Comparison of ENCODE assay signal across 22 cellular contexts in genomic region chr2:221490506-221491060, GRCh38.
A peak's percentile ranks its signal among the peaks of the same experiment; 100 is the strongest.
DNase-seq lines count a peak whose midpoint lies in the region; TF ChIP-seq lines count a peak whose summit lies in the region.
"Had no signal": no experiment of that assay in that cellular context is flagged by ENCODE, and none has a peak within 500 bp of the region (broad histone marks: within the 10 kb centered on the region; RNA-seq: fewer than 3 reads in every experiment).

No MANE protein-coding gene starts in this region.

- intact Hi-C loops in A673 (cut with micrococcal nuclease; ENCODE audit: unreplicated experiment) = no loop called here
- intact Hi-C loops in MCF 10A (cut with micrococcal nuclease) = no loop called here

- H3K9me3 ChIP-seq in mesenchymal stem cell (ENCODE audit: control insufficient read depth, low read length) = no peaks in the 10 kb centered on the region
- H3K9me3 ChIP-seq in A673 (ENCODE audit: low read depth, low read length, poor library complexity, severe bottlenecking) = no peaks in the 10 kb centered on the region
- H3K9me3 ChIP-seq: A549, BE2C, MG63, SJCRH30 had no signal

- H3K4me1 ChIP-seq in mesenchymal stem cell (ENCODE audit: control insufficient read depth, insufficient read depth, low read depth, low read length) = no peaks in the 10 kb centered on the region
- H3K4me1 ChIP-seq in A673 (ENCODE audit: insufficient read depth, low read length, poor library complexity, severe bottlenecking) = no peaks in the 10 kb centered on the region
- H3K4me1 ChIP-seq: A549, BE2C had no signal

- BruUV-seq in A673 (replicated peaks; lab: Mats Ljungman, UMichigan) (no TSS peak), MCF 10A (replicated peaks; lab: Mats Ljungman, UMichigan) (no TSS peak)

- H3K27ac Mint-ChIP-seq in MCF 10A (ENCODE audit: low read depth, unreplicated experiment) = no peak overlapping the region
- H3K27ac Mint-ChIP-seq: T-helper 2 cell treated with Interferon-gamma antibody and Interleukin-4, amounts not matched to agents 5 μg/mL and 100 μg/mL, for 36 hours had no signal

- CTCF ChIA-PET in A673 (lab: Charles Lee) = no interaction called here
- CTCF ChIA-PET in MCF 10A (lab: Yijun Ruan, JAX) = interaction anchor here (0.7 kb wide), 1 partner anchor 9 kb away, joined by 3 read pairs; no protein-coding TSS in a partner anchor

- no peak overlapping the region for H2BK15ac ChIP-seq in mesenchymal stem cell (ENCODE audit: low read depth, poor library complexity, severe bottlenecking)

- WGBS in mesenchymal stem cell = 60% methylated on average over 1 of the region's 3 CpGs

- no peaks in the 10 kb centered on the region for H3K27me3 Mint-ChIP-seq in MCF 10A (ENCODE audit: insufficient read depth, unreplicated experiment)
- H3K27me3 Mint-ChIP-seq: T-cell had no signal

- no peak overlapping the region for H3K4ac ChIP-seq in mesenchymal stem cell (ENCODE audit: low read depth in 1 of 2, low read length in 2 of 2)

- no peak overlapping the region for H3K4me3 Mint-ChIP-seq in MCF 10A (ENCODE audit: unreplicated experiment)
- H3K4me3 Mint-ChIP-seq: T-cell; T-helper 2 cell treated with Interferon-gamma antibody and Interleukin-4, amounts not matched to agents 5 μg/mL and 100 μg/mL, for 36 hours had no signal

- no peaks in the 10 kb centered on the region for H3K36me3 Mint-ChIP-seq in MCF 10A (ENCODE audit: insufficient read depth, unreplicated experiment)

- no peak overlapping the region for H2BK12ac ChIP-seq in mesenchymal stem cell (ENCODE audit: low read length in 2 of 2)

- DNase-seq in NCI-H526 (lab: John Stamatoyannopoulos, UW) (peak; percentile 16 to 26), NCI-H526 treated with DMSO at 0.1 percent for 48 hours (lab: John Stamatoyannopoulos, UW) (no peak), NCI-H82 treated with DMSO at 0.1 percent for 48 hours (lab: John Stamatoyannopoulos, UW; ENCODE audit: unreplicated experiment) (peak; percentile 54), mesenchymal stem cell (peak; percentile 43), A673 (ENCODE audit: low spot score) (no peak), MCF 10A (ENCODE audit: unreplicated experiment) (no peak)
- DNase-seq in stimulated activated CD4-positive, alpha-beta T cell treated with anti-CD3 and anti-CD28 coated beads, Interleukin-15, amount 100 ng/mL, for 24 hours = no peak
- DNase-seq: BE2C, DMS 273 treated with DMSO at 0.1 percent for 48 hours, Karpas-422, MG63, NCI-H1048, NCI-H1417 treated with DMSO at 0.1 percent for 48 hours, NCI-H187, NCI-H2107, NCI-H345, NCI-H774, OCI-M1, SJCRH30, T-cell had no signal

- no peak overlapping the region for H3K27ac ChIP-seq in mesenchymal stem cell (ENCODE audit: low read length, poor library complexity, severe bottlenecking)
- no peak overlapping the region for H3K27ac ChIP-seq in A673 (ENCODE audit: low read depth, low read length, poor library complexity, severe bottlenecking)
- H3K27ac ChIP-seq: A549, SJCRH30 had no signal

- no peak overlapping the region for H3K23ac ChIP-seq in mesenchymal stem cell (ENCODE audit: low read length in 2 of 2)

- no peak overlapping the region for H4K91ac ChIP-seq in mesenchymal stem cell (ENCODE audit: low read length)

- no peak overlapping the region for H2AFZ ChIP-seq in mesenchymal stem cell (ENCODE audit: low read depth, low read length)

- no peak overlapping the region for H3K14ac ChIP-seq in mesenchymal stem cell (ENCODE audit: low read length in 2 of 2)

- TF ChIP-seq CTCF in A673 (conservative IDR thresholded peaks at IDR 0.05; ENCODE audit: low read depth, low read length) (no peak), MCF 10A (IDR thresholded peaks at IDR 0.05; ENCODE audit: unreplicated experiment) (no peak)

- H3K4me2 ChIP-seq in mesenchymal stem cell (ENCODE audit: low read length, poor library complexity, severe bottlenecking) = no peak overlapping the region
- H3K4me2 ChIP-seq: A549 had no signal

- H3K4me3 ChIP-seq in mesenchymal stem cell (ENCODE audit: insufficient read depth in 1 of 2, low read depth in 1 of 2, low read length in 2 of 2) (no peak overlapping the region), A673 (ENCODE audit: low read depth, low read length, poor library complexity, severe bottlenecking) (no peak overlapping the region)
- H3K4me3 ChIP-seq: A549, MG63, SJCRH30 had no signal

- no peak overlapping the region for H3K9ac ChIP-seq in mesenchymal stem cell (ENCODE audit: low read length)

- peaks cover 2 to 5% of the 10 kb centered on the region in 2 experiments for H3K36me3 ChIP-seq in mesenchymal stem cell (ENCODE audit: control insufficient read depth in 1 of 2, insufficient read depth in 2 of 2, low read depth in 1 of 2, low read length in 2 of 2)
- H3K36me3 ChIP-seq in A673 (ENCODE audit: insufficient read depth, low read length, poor library complexity, severe bottlenecking) = no peaks in the 10 kb centered on the region
- H3K36me3 ChIP-seq: BE2C, MG63, SJCRH30 had no signal

- peaks cover 25% of the 10 kb centered on the region for H3K79me1 ChIP-seq in mesenchymal stem cell (replicated peaks; ENCODE audit: low read length, poor library complexity, severe bottlenecking)

- POLR2A ChIA-PET in A673 (lab: Charles Lee; ENCODE audit: low non-redundant PET) (interaction anchor here (0.6 kb wide), 1 partner anchor 32 kb away, joined by 3 read pairs; no protein-coding TSS in a partner anchor), MCF 10A (lab: Yijun Ruan, JAX) (no interaction called here)

- no peak overlapping the region for H2AK5ac ChIP-seq in mesenchymal stem cell (ENCODE audit: low read length, severe bottlenecking)

- H2BK120ac ChIP-seq in mesenchymal stem cell (ENCODE audit: low read depth, low read length) = no peak overlapping the region

- H3K9me3 Mint-ChIP-seq in MCF 10A (ENCODE audit: unreplicated experiment) = no peaks in the 10 kb centered on the region
- H3K9me3 Mint-ChIP-seq: T-cell; T-helper 2 cell treated with Interferon-gamma antibody and Interleukin-4, amounts not matched to agents 5 μg/mL and 100 μg/mL, for 36 hours had no signal

- no peak overlapping the region for H3K18ac ChIP-seq in mesenchymal stem cell (ENCODE audit: low read depth in 1 of 2, low read length in 2 of 2)

- no peaks in the 10 kb centered on the region for H3K27me3 ChIP-seq in mesenchymal stem cell (ENCODE audit: control insufficient read depth in 1 of 2, insufficient read depth in 1 of 2, low read length in 2 of 2)
- H3K27me3 ChIP-seq in A673 (replicated peaks; ENCODE audit: insufficient read depth, low read depth, low read length, poor library complexity) = no peaks in the 10 kb centered on the region
- H3K27me3 ChIP-seq: MG63, SJCRH30 had no signal

- no peak overlapping the region for H4K8ac ChIP-seq in mesenchymal stem cell (ENCODE audit: low read length)

- peaks cover 8% of the 10 kb centered on the region for H3K4me1 Mint-ChIP-seq in MCF 10A (ENCODE audit: insufficient read depth, unreplicated experiment)

- H2BK5ac ChIP-seq in mesenchymal stem cell (ENCODE audit: low read depth, low read length, poor library complexity, severe bottlenecking) = no peak overlapping the region

Comparison
In these comparisons a context has a peak if more than half of its experiments do, and no peak if none do; other contexts are left out.
1. DNase-seq: peak in NCI-H526 (2 of 2), NCI-H82 treated with DMSO at 0.1 percent for 48 hours (single experiment) and mesenchymal stem cell (single experiment); none in NCI-H526 treated with DMSO at 0.1 percent for 48 hours (single experiment), A673 (single experiment), MCF 10A (single experiment) and stimulated activated CD4-positive, alpha-beta T cell treated with anti-CD3 and anti-CD28 coated beads, Interleukin-15, amount 100 ng/mL, for 24 hours (single experiment).